In the genomic region with DNA sequence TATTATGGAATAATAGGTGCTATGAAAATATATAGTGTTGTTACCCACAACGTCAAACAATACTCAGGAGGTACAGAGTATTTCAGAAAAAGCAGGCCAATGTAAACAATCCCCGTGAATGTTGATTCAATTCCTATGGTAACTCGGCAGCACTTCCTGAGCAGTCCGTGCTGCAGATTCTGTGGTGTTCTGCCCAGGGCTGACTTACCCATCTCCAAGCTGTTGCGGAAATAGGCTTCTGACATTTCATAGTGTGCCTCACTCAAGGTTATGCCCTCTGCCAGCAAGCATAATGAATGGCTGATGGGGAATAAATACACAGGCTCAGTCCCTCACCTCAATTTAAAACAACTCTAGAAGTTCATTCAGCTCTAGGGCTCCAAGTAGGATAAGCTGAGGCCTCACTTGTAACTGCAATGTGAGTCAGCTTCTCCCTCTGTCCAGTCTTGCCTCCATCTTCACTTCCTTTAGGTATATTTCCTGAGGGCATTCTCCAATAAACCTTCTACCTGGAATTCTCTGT, we compare ENCODE assay signal across 9 cellular contexts.
DNase-seq lines count a peak whose midpoint lies in the region; ATAC-seq, FAIRE-seq and TF ChIP-seq lines count a peak whose summit lies in the region.
"Had no signal": no experiment of that assay in that cellular context is flagged by ENCODE, and none has a peak within 500 bp of the region (broad histone marks: within the 10 kb centered on the region; RNA-seq: fewer than 3 reads in every experiment).

No MANE protein-coding gene starts in this region.

- peak overlapping the region; percentile 99 for H3K27ac ChIP-seq in mammary epithelial cell (ENCODE audit: insufficient read depth, low read depth, low read length)
- peak overlapping the region; percentile 66 for H3K27ac ChIP-seq in mesenchymal stem cell (ENCODE audit: low read length, poor library complexity, severe bottlenecking)
- H3K27ac ChIP-seq in tibial artery = peak overlapping the region in 1 of 2 donors; percentile 10

- no peak for ATAC-seq in HG03460 (IDR thresholded peaks at IDR 0.05; ENCODE audit: unreplicated experiment)

- no peaks in the 10 kb centered on the region for H3K79me1 ChIP-seq in mesenchymal stem cell (replicated peaks; ENCODE audit: low read length, poor library complexity, severe bottlenecking)

- FAIRE-seq in frontal cortex (lab: Jason Lieb, UNC) = no peak
- FAIRE-seq: TTC549 had no signal

- dilution Hi-C loops in mammary epithelial cell (cut with HindIII; ENCODE audit: low sequenced_read_pairs) = no loop called here

- H3K18ac ChIP-seq in mesenchymal stem cell (ENCODE audit: low read depth in 1 of 2, low read length in 2 of 2) = no peak overlapping the region

- CTCF ChIA-PET in mammary epithelial cell (lab: Charles Lee; ENCODE audit: low non-redundant PET) = interaction anchor here (1.0 kb wide), 1 partner anchor 178 kb away, joined by 4 read pairs; no protein-coding TSS in a partner anchor

- H3K9me3 ChIP-seq in MG63 = no peaks in the 10 kb centered on the region
- H3K9me3 ChIP-seq in mammary epithelial cell (replicated peaks; ENCODE audit: insufficient read depth, low read length) = no peaks in the 10 kb centered on the region
- H3K9me3 ChIP-seq in mesenchymal stem cell (ENCODE audit: control insufficient read depth, low read length) = no peaks in the 10 kb centered on the region
- H3K9me3 ChIP-seq in tibial artery = no peaks in the 10 kb centered on the region

- no TSS peak for BruUV-seq in mammary epithelial cell (replicated peaks; lab: Mats Ljungman, UMichigan)

- no peak overlapping the region for H3K23ac ChIP-seq in mesenchymal stem cell (ENCODE audit: low read length in 2 of 2)

- H2BK15ac ChIP-seq in mesenchymal stem cell (ENCODE audit: low read depth, poor library complexity, severe bottlenecking) = no peak overlapping the region

- H3K4me2 ChIP-seq in mammary epithelial cell (ENCODE audit: insufficient read depth, low read depth, low read length) (peak overlapping the region; percentile 70), mesenchymal stem cell (ENCODE audit: low read length, poor library complexity, severe bottlenecking) (no peak overlapping the region)

- H2AFZ ChIP-seq in mammary epithelial cell (ENCODE audit: low read depth, low read length) = peak overlapping the region; percentile 92
- no peak overlapping the region for H2AFZ ChIP-seq in mesenchymal stem cell (ENCODE audit: low read depth, low read length)

- H2BK120ac ChIP-seq in mesenchymal stem cell (ENCODE audit: low read depth, low read length) = no peak overlapping the region

- no peaks in the 10 kb centered on the region for H3K79me2 ChIP-seq in mammary epithelial cell (ENCODE audit: insufficient read depth, low read length)

- H3K27me3 ChIP-seq in MG63 (no peaks in the 10 kb centered on the region), mammary epithelial cell (ENCODE audit: insufficient read depth, low read length) (no peaks in the 10 kb centered on the region), mesenchymal stem cell (ENCODE audit: control insufficient read depth in 1 of 2, insufficient read depth in 1 of 2, low read length in 2 of 2) (no peaks in the 10 kb centered on the region), tibial artery (no peaks in the 10 kb centered on the region)

- in situ Hi-C loops in mammary epithelial cell (cut with MboI; ENCODE audit: low sequenced_read_pairs in 2 of 2) = no loop called here

- H3K36me3 ChIP-seq in MG63 (no peaks in the 10 kb centered on the region), mammary epithelial cell (ENCODE audit: insufficient read depth, low read length) (no peaks in the 10 kb centered on the region), mesenchymal stem cell (ENCODE audit: control insufficient read depth in 1 of 2, insufficient read depth in 2 of 2, low read depth in 1 of 2, low read length in 2 of 2) (no peaks in the 10 kb centered on the region), tibial artery (no peaks in the 10 kb centered on the region)

- intact Hi-C loops in mammary epithelial cell (cut with micrococcal nuclease) = loop anchor here (5.0 to 10.0 kb wide), 2 partner anchors 80 to 177 kb away; partner anchors contain the start of gene GNAI1
- intact Hi-C loops in tibial artery (cut with DNase I; ENCODE audit: low total_unique reads) = no loop called here

- DNase-seq in COLO668 (lab: John Stamatoyannopoulos, UW; ENCODE audit: unreplicated experiment) (peak; percentile 36), MG63 (peak; percentile 71), mammary epithelial cell (peak; percentile 78), mesenchymal stem cell (peak; percentile 99), frontal cortex (ENCODE audit: low spot score in 2 of 2) (no peak), tibial artery (no peak), NK-92 (lab: John Stamatoyannopoulos, UW; ENCODE audit: unreplicated experiment) (no peak)

- H3K9ac ChIP-seq in mammary epithelial cell (ENCODE audit: insufficient read depth, low read length) (peak overlapping the region; percentile 85), mesenchymal stem cell (ENCODE audit: low read length) (no peak overlapping the region)

- H2BK12ac ChIP-seq in mesenchymal stem cell (ENCODE audit: low read length in 2 of 2) = no peak overlapping the region

- WGBS in mammary epithelial cell (ENCODE audit: low coverage, missing lambda C conversion rate) = 24% methylated on average over 5 of the region's 5 CpGs
- WGBS in mesenchymal stem cell = 1% methylated on average over 5 of the region's 5 CpGs

- H3K4ac ChIP-seq in mesenchymal stem cell (ENCODE audit: low read depth in 1 of 2, low read length in 2 of 2) = no peak overlapping the region

- peaks cover 20% of the 10 kb centered on the region for H3K4me1 ChIP-seq in mammary epithelial cell (ENCODE audit: insufficient read depth, low read length)
- H3K4me1 ChIP-seq in mesenchymal stem cell (ENCODE audit: control insufficient read depth, insufficient read depth, low read depth, low read length) = peaks cover 2% of the 10 kb centered on the region
- H3K4me1 ChIP-seq in tibial artery = peaks cover 0 to 21% (median 0%) of the 10 kb centered on the region in 4 donors

- no peak overlapping the region for H2AK5ac ChIP-seq in mesenchymal stem cell (ENCODE audit: low read length, severe bottlenecking)

- H3K4me3 ChIP-seq in MG63 (no peak overlapping the region), mammary epithelial cell (replicated peaks in 1 of 3; ENCODE audit: insufficient read depth in 1 of 3, low read depth in 2 of 3, low read length in 3 of 3) (peak overlapping the region in 2 of 3 experiments; percentile 15 to 29), mesenchymal stem cell (ENCODE audit: insufficient read depth in 1 of 2, low read depth in 1 of 2, low read length in 2 of 2) (no peak overlapping the region), tibial artery (no peak overlapping the region)

- peak in 1 of 2 donors; percentile 6 for TF ChIP-seq CTCF in mammary epithelial cell (conservative IDR thresholded peaks at IDR 0.05 in 1 of 2, IDR thresholded peaks at IDR 0.05 in 1 of 2; ENCODE audit: extremely low read depth in 1 of 2, insufficient read depth in 1 of 2, low read depth in 1 of 2, low read length in 2 of 2)
- no peak for TF ChIP-seq CTCF in tibial artery (IDR thresholded peaks at IDR 0.05)

- H4K20me1 ChIP-seq in mammary epithelial cell (ENCODE audit: insufficient read depth, low read length) = no peaks in the 10 kb centered on the region

- H4K91ac ChIP-seq in mesenchymal stem cell (ENCODE audit: low read length) = no peak overlapping the region

- H4K8ac ChIP-seq in mesenchymal stem cell (ENCODE audit: low read length) = no peak overlapping the region

- H3K14ac ChIP-seq in mesenchymal stem cell (ENCODE audit: low read length in 2 of 2) = no peak overlapping the region

- H2BK5ac ChIP-seq in mesenchymal stem cell (ENCODE audit: low read depth, low read length, poor library complexity, severe bottlenecking) = no peak overlapping the region

Comparison
In these comparisons a context has a peak if more than half of its experiments do, and no peak if none do; other contexts are left out.
1. DNase-seq: peak in COLO668 (single experiment), MG63 (single experiment), mammary epithelial cell (single experiment) and mesenchymal stem cell (single experiment); none in frontal cortex (0 of 2), tibial artery (0 of 2) and NK-92 (single experiment).
2. H3K4me3 ChIP-seq: peak in mammary epithelial cell (2 of 3); none in MG63 (single experiment), mesenchymal stem cell (0 of 2) and tibial artery (0 of 2).